8 cellular contexts compared by ENCODE assay signal in genomic region chr2:68591225-68591624, GRCh38. TPM values are rescaled to one million over a fixed set of nuclear protein-coding genes. Genes with fewer than 3 reads are reported as not detected.
"Had no signal": no experiment of that assay in that cellular context is flagged by ENCODE, and none has a peak within 500 bp of the region (broad histone marks: within the 10 kb centered on the region; RNA-seq: fewer than 3 reads in every experiment).

No MANE protein-coding gene starts in this region.

- H3K4me3 ChIP-seq: GM12878 had no signal

- ATAC-seq: GM12878 had no signal

- DNase-seq: GDM1, GF-D8 had no signal

- FAIRE-seq: G401.6, GM12878, GM12891, GM18507, GM19239 had no signal

RNA-seq across cellular contexts. Expression of gene PROKR1, which starts 52.2 kb away (rescaled TPM):
- total RNA-seq: G401, GM12878 had no signal
